11 cellular contexts compared by ENCODE assay signal in genomic region chr10:32961343-32961891, GRCh38. TPM values are rescaled to one million over a fixed set of nuclear protein-coding genes. Genes with fewer than 3 reads are reported as not detected.
DNase-seq lines count a peak whose midpoint lies in the region; ATAC-seq and TF ChIP-seq lines count a peak whose summit lies in the region.
"Had no signal": no experiment of that assay in that cellular context is flagged by ENCODE, and none has a peak within 500 bp of the region (broad histone marks: within the 10 kb centered on the region; RNA-seq: fewer than 3 reads in every experiment).

No MANE protein-coding gene starts in this region.

- peak overlapping the region in 2 of 5 donors; percentile 0 to 40 for H3K9ac ChIP-seq in subcutaneous abdominal adipose tissue (ENCODE audit: low read length in 5 of 5)

- H3K27me3 ChIP-seq in left lung, result no peaks in the 10 kb centered on the region
- no peaks in the 10 kb centered on the region for H3K27me3 ChIP-seq in subcutaneous abdominal adipose tissue (ENCODE audit: control insufficient read depth in 5 of 5, insufficient read depth in 4 of 5, low read length in 5 of 5)

- no peak for ATAC-seq in left lung
- no peak for ATAC-seq in GM19351 (IDR thresholded peaks at IDR 0.05; ENCODE audit: unreplicated experiment)
- ATAC-seq: natural killer cell had no signal

- peaks cover 4% of the 10 kb centered on the region for H3K36me3 Mint-ChIP-seq in IgD-negative memory B cell
- H3K36me3 Mint-ChIP-seq: natural killer cell had no signal

- H3K27me3 Mint-ChIP-seq in IgD-negative memory B cell, result peaks cover 2% of the 10 kb centered on the region

- intact Hi-C loops in left lung (cut with DNase I), result no loop called here

- peak overlapping the region; percentile 74 to 92 (median 88) for H3K27ac Mint-ChIP-seq in IgD-negative memory B cell
- H3K27ac Mint-ChIP-seq: natural killer cell had no signal

- no peak for DNase-seq in left lung
- no peak for DNase-seq in AG08395 (ENCODE audit: low spot score)
- no peak for DNase-seq in NCI-H2029 (lab: John Stamatoyannopoulos, UW)
- no peak for DNase-seq in dedifferentiated amniotic fluid mesenchymal stem cell (ENCODE audit: extremely low spot score)
- DNase-seq: activated T-cell treated with anti-CD3 and anti-CD28 coated beads, Interleukin-2, amount 50 U/mL, for 1 hour; natural killer cell; NCI-H1930 had no signal

- no peaks in the 10 kb centered on the region for H3K36me3 ChIP-seq in left lung
- no peaks in the 10 kb centered on the region for H3K36me3 ChIP-seq in subcutaneous abdominal adipose tissue (ENCODE audit: control insufficient read depth in 5 of 5, insufficient read depth in 5 of 5, low read length in 5 of 5)

- peak overlapping the region; percentile 47 to 93 (median 87) for H3K4me3 Mint-ChIP-seq in IgD-negative memory B cell
- H3K4me3 Mint-ChIP-seq: natural killer cell had no signal

- H3K9me3 Mint-ChIP-seq in IgD-negative memory B cell, result no peaks in the 10 kb centered on the region
- H3K9me3 Mint-ChIP-seq: natural killer cell had no signal

- H3K4me1 ChIP-seq in left lung (peaks cover 13 to 51% of the 10 kb centered on the region in 2 donors), subcutaneous abdominal adipose tissue (ENCODE audit: control insufficient read depth in 5 of 5, insufficient read depth in 5 of 5, low read length in 5 of 5) (peaks cover 0 to 52% (median 48%) of the 10 kb centered on the region in 5 donors)

- H3K4me3 ChIP-seq in left lung, result no peak overlapping the region
- no peak overlapping the region for H3K4me3 ChIP-seq in subcutaneous abdominal adipose tissue (ENCODE audit: low read depth in 1 of 5, low read length in 5 of 5)

- no peaks in the 10 kb centered on the region for H3K9me3 ChIP-seq in left lung
- no peaks in the 10 kb centered on the region for H3K9me3 ChIP-seq in subcutaneous abdominal adipose tissue (ENCODE audit: control insufficient read depth in 5 of 5, low read length in 5 of 5)

- H3K4me1 Mint-ChIP-seq in IgD-negative memory B cell, result peaks cover 22 to 38% (median 28%) of the 10 kb centered on the region in 3 donors

- no peak for TF ChIP-seq CTCF in left lung (IDR thresholded peaks at IDR 0.05)

- peak overlapping the region; percentile 30 for H3K27ac ChIP-seq in angular gyrus (ENCODE audit: low read depth, low read length)
- H3K27ac ChIP-seq in left lung, result peak overlapping the region; percentile 75 to 79
- peak overlapping the region; percentile 73 for H3K27ac ChIP-seq in subcutaneous abdominal adipose tissue (ENCODE audit: low read depth, low read length)

RNA-seq across cellular contexts. Expression of gene ITGB1, which starts 3.4 kb away (rescaled TPM):
- 394 TPM for polyA plus RNA-seq in IgD-negative memory B cell
- 100 to 1,000 TPM; 498 to 642 TPM for total RNA-seq in left lung
